Comparison of ENCODE assay signal across 21 cellular contexts in the genomic region with DNA sequence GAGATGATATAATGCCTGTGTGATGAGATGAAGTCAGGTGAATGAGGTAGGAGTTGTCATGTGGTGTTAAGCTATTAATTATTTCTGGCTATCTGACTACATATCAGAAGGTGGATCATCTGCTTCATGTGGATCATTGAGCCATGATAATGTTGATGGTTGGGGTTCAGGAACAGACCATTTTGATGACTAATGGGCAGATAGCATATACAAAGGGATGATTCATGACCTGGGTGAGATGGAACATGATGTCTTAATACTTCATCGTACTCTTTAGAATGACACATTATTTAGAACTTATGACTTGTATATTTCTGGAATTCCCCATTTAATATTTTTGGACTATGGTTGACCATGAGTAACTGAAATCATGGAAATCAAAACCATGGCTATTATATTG.
DNase-seq lines count a peak whose midpoint lies in the region; ATAC-seq, FAIRE-seq and TF ChIP-seq lines count a peak whose summit lies in the region.
"Had no signal": no experiment of that assay in that cellular context is flagged by ENCODE, and none has a peak within 500 bp of the region (broad histone marks: within the 10 kb centered on the region; RNA-seq: fewer than 3 reads in every experiment).

No MANE protein-coding gene starts in this region.

- ATAC-seq in A549, result peak; percentile 43 to 71; a peak in 4 of 6 replicates
- peak; percentile 99 for ATAC-seq in foreskin keratinocyte
- ATAC-seq in psoas muscle, result no peak
- ATAC-seq: GM12878; naive thymus-derived CD8-positive, alpha-beta T cell; stimulated activated naive CD8-positive, alpha-beta T cell treated with anti-CD3 and anti-CD28 coated beads, Interleukin-15, Interleukin-2, amounts not matched to agents 100 U/mL and 50 U/mL, for 24 hours had no signal

- FAIRE-seq in A549 (lab: Jason Lieb, UNC), result no peak
- FAIRE-seq: frontal cortex, GM12878 had no signal

- H3K27ac Mint-ChIP-seq in activated naive CD4-positive, alpha-beta T cell treated with anti-CD3 and anti-CD28 coated beads, Interleukin-2, amount 10 ng/mL, durations not matched to agents 7 days and 5 days, result no peak overlapping the region
- H3K27ac Mint-ChIP-seq: dendritic cell treated with granulocyte-macrophage colony-stimulating factor and Interleukin-4, amounts not matched to agents 40 ng/mL and 50 ng/mL, for 4 days; naive thymus-derived CD8-positive, alpha-beta T cell had no signal

- 0% methylated on average over 1 of the region's 1 CpG for WGBS in A549 (ENCODE audit: missing lambda C conversion rate)
- 64 to 88% (median 84%) methylated on average over 1 of the region's 1 CpG for WGBS in psoas muscle, 3 donors

- H3K4me1 ChIP-seq in A549 (no peaks in the 10 kb centered on the region), foreskin keratinocyte (peaks cover 23% of the 10 kb centered on the region), psoas muscle (no peaks in the 10 kb centered on the region)
- H3K4me1 ChIP-seq: upper lobe of left lung had no signal

- CTCF ChIA-PET in A549 (lab: Yijun Ruan, JAX), result no interaction called here
- CTCF ChIA-PET in activated naive CD4-positive, alpha-beta T cell treated with anti-CD3 and anti-CD28 coated beads, Interleukin-2, amount 10 ng/mL, durations not matched to agents 7 days and 5 days (lab: Charles Lee), result no interaction called here

- no peaks in the 10 kb centered on the region for H3K9me3 Mint-ChIP-seq in activated naive CD4-positive, alpha-beta T cell treated with anti-CD3 and anti-CD28 coated beads, Interleukin-2, amount 10 ng/mL, durations not matched to agents 7 days and 5 days
- H3K9me3 Mint-ChIP-seq: CD4-positive, alpha-beta memory T cell; dendritic cell treated with granulocyte-macrophage colony-stimulating factor and Interleukin-4, amounts not matched to agents 40 ng/mL and 50 ng/mL, for 4 days; naive thymus-derived CD8-positive, alpha-beta T cell had no signal

- POLR2A ChIA-PET in A549 (lab: Yijun Ruan, JAX), result no interaction called here

- peaks cover 14% of the 10 kb centered on the region for H3K27me3 Mint-ChIP-seq in activated naive CD4-positive, alpha-beta T cell treated with anti-CD3 and anti-CD28 coated beads, Interleukin-2, amount 10 ng/mL, durations not matched to agents 7 days and 5 days
- H3K27me3 Mint-ChIP-seq: dendritic cell treated with granulocyte-macrophage colony-stimulating factor and Interleukin-4, amounts not matched to agents 40 ng/mL and 50 ng/mL, for 4 days had no signal

- H3K36me3 Mint-ChIP-seq in activated naive CD4-positive, alpha-beta T cell treated with anti-CD3 and anti-CD28 coated beads, Interleukin-2, amount 10 ng/mL, durations not matched to agents 7 days and 5 days, result no peaks in the 10 kb centered on the region
- H3K36me3 Mint-ChIP-seq: CD4-positive, alpha-beta memory T cell; naive thymus-derived CD8-positive, alpha-beta T cell had no signal

- no peak for TF ChIP-seq RAD21 in A549 (conservative IDR thresholded peaks at IDR 0.05 in 1 of 2, IDR thresholded peaks at IDR 0.05 in 1 of 2)

- no peak for TF ChIP-seq POLR2A in A549 (IDR thresholded peaks at IDR 0.05; ENCODE audit: low read length)

- H3K27me3 ChIP-seq in foreskin keratinocyte (no peaks in the 10 kb centered on the region), psoas muscle (ENCODE audit: insufficient read depth in 3 of 3, low read length in 2 of 3) (no peaks in the 10 kb centered on the region)
- H3K27me3 ChIP-seq: ascending aorta, upper lobe of left lung had no signal

- H3K27ac ChIP-seq in A549, result no peak overlapping the region; a peak in 1 of 6 replicates
- H3K27ac ChIP-seq in foreskin keratinocyte, result peak overlapping the region; percentile 97
- no peak overlapping the region for H3K27ac ChIP-seq in psoas muscle
- H3K27ac ChIP-seq: ascending aorta, upper lobe of left lung had no signal

- no peaks in the 10 kb centered on the region for H3K4me1 Mint-ChIP-seq in activated naive CD4-positive, alpha-beta T cell treated with anti-CD3 and anti-CD28 coated beads, Interleukin-2, amount 10 ng/mL, durations not matched to agents 7 days and 5 days
- H3K4me1 Mint-ChIP-seq: CD4-positive, alpha-beta memory T cell; naive thymus-derived CD8-positive, alpha-beta T cell had no signal

- H3K9me3 ChIP-seq in A549 (no peaks in the 10 kb centered on the region), psoas muscle (no peaks in the 10 kb centered on the region)
- H3K9me3 ChIP-seq: ascending aorta, upper lobe of left lung had no signal

- H3K4me3 ChIP-seq in A549, result no peak overlapping the region
- H3K4me3 ChIP-seq in cardiac fibroblast (replicated peaks in 1 of 2; ENCODE audit: low read depth in 2 of 2, low read length in 2 of 2), result no peak overlapping the region
- no peak overlapping the region for H3K4me3 ChIP-seq in psoas muscle
- H3K4me3 ChIP-seq: ascending aorta, GM12878, upper lobe of left lung had no signal

- intact Hi-C loops in psoas muscle (cut with DNase I), result no loop called here

- H3K4me2 ChIP-seq in A549, result no peak overlapping the region

- in situ Hi-C loops in KBM-7 (cut with MboI; ENCODE audit: low pct_unique_long_range_greater_than_20kb, low sequenced_read_pairs), result no loop called here

- TF ChIP-seq EP300 in A549 (IDR thresholded peaks at IDR 0.05), result no peak

- no peaks in the 10 kb centered on the region for H3K36me3 ChIP-seq in psoas muscle (ENCODE audit: insufficient read depth in 1 of 2, low read depth in 1 of 2)
- H3K36me3 ChIP-seq: ascending aorta, upper lobe of left lung had no signal

- no peak overlapping the region for H3K4me3 Mint-ChIP-seq in activated naive CD4-positive, alpha-beta T cell treated with anti-CD3 and anti-CD28 coated beads, Interleukin-2, amount 10 ng/mL, durations not matched to agents 7 days and 5 days
- H3K4me3 Mint-ChIP-seq: CD4-positive, alpha-beta memory T cell; dendritic cell treated with granulocyte-macrophage colony-stimulating factor and Interleukin-4, amounts not matched to agents 40 ng/mL and 50 ng/mL, for 4 days; naive thymus-derived CD8-positive, alpha-beta T cell had no signal

- TF ChIP-seq CTCF in A549 (IDR thresholded peaks at IDR 0.05) (no peak), cardiac fibroblast (IDR thresholded peaks at IDR 0.05; ENCODE audit: low read depth, low read length) (no peak), foreskin keratinocyte (conservative IDR thresholded peaks at IDR 0.05) (no peak), psoas muscle (IDR thresholded peaks at IDR 0.05) (no peak)

- peak in 1 of 2 experiments; percentile 7 for DNase-seq in A549 (ENCODE audit: low read depth in 1 of 2, low spot score in 1 of 2)
- peak; percentile 69 for DNase-seq in LHCN-M2 (ENCODE audit: low read depth)
- peak; percentile 11 to 95 for DNase-seq in cardiac fibroblast (ENCODE audit: low read depth in 2 of 2)
- DNase-seq in foreskin keratinocyte, result peak; percentile 80 to 93
- DNase-seq in psoas muscle, result no peak
- no peak for DNase-seq in DMS79 treated with DMSO at 0.1 percent for 48 hours (lab: John Stamatoyannopoulos, UW)
- DNase-seq in KBM-7, result no peak
- DNase-seq in activated naive CD4-positive, alpha-beta T cell treated with anti-CD3 and anti-CD28 coated beads, Interleukin-2, amount 10 ng/mL, durations not matched to agents 7 days and 5 days, result no peak
- DNase-seq: activated CD4-positive, alpha-beta T cell treated with anti-CD3 and anti-CD28 coated beads for 1 hour; activated naive CD4-positive, alpha-beta T cell; CD4-positive, alpha-beta memory T cell; naive thymus-derived CD8-positive, alpha-beta T cell; NCI-H146; NCI-H345; NK-92 treated with Interleukin-12 subunit alpha and Interleukin-12 subunit beta, amount 100 ng/mL, for 24 hours; stimulated activated naive CD8-positive, alpha-beta T cell treated with anti-CD3 and anti-CD28 coated beads, Interleukin-15, Interleukin-2, amounts not matched to agents 100 U/mL and 50 U/mL, for 24 hours; upper lobe of left lung had no signal

TF ChIP-seq in A549, 52 proteins besides CTCF, POLR2A, EP300 and RAD21:
- TF ChIP-seq FOSL2 (IDR thresholded peaks at IDR 0.05), result no peak
- peak; percentile 44; the same call in 1 of the 2 replicates for TF ChIP-seq FOSL2 (CRISPR knock-in tag; IDR thresholded peaks at IDR 0.05)
- TF ChIP-seq CHD2 (IDR thresholded peaks at IDR 0.05; ENCODE audit: low read length, partially characterized antibody), result no peak
TF ChIP-seq in A549: peak in this region for 1.

Comparison
In these comparisons a context has a peak if more than half of its experiments do, and no peak if none do; other contexts are left out.
1. ATAC-seq: peak in A549 (2 of 2) and foreskin keratinocyte (single experiment); none in psoas muscle (0 of 4).
2. DNase-seq: peak in LHCN-M2 (single experiment), cardiac fibroblast (2 of 2) and foreskin keratinocyte (2 of 2); none in psoas muscle (0 of 2), DMS79 treated with DMSO at 0.1 percent for 48 hours (single experiment), KBM-7 (single experiment) and activated naive CD4-positive, alpha-beta T cell treated with anti-CD3 and anti-CD28 coated beads, Interleukin-2, amount 10 ng/mL, durations not matched to agents 7 days and 5 days (single experiment).